Comparison of ENCODE assay signal across 12 cellular contexts in genomic region chr2:109396338-109397180, GRCh38.
A peak's percentile ranks its signal among the peaks of the same experiment; 100 is the strongest.
DNase-seq lines count a peak whose midpoint lies in the region; ATAC-seq and TF ChIP-seq lines count a peak whose summit lies in the region.
"Had no signal": no experiment of that assay in that cellular context is flagged by ENCODE, and none has a peak within 500 bp of the region (broad histone marks: within the 10 kb centered on the region; RNA-seq: fewer than 3 reads in every experiment).

No MANE protein-coding gene starts in this region.

- H3K4me1 Mint-ChIP-seq in endothelial cell (ENCODE audit: unreplicated experiment) = peaks cover 18% of the 10 kb centered on the region
- no peaks in the 10 kb centered on the region for H3K4me1 Mint-ChIP-seq in activated T-helper 1 cell treated with anti-CD3 and anti-CD28 coated beads, Interleukin-12 subunit alpha, Interleukin-12 subunit beta, Interleukin-2, Interleukin-4 antibody, amounts not matched to agents 30 ng/mL and 10 ng/mL and 1 ng/mL, durations not matched to agents 14 hours and 24 hours and 36 hours (ENCODE audit: low read depth)

- peaks cover 70% of the 10 kb centered on the region for H3K4me1 ChIP-seq in BLaER1
- H3K4me1 ChIP-seq: right lobe of liver had no signal

- no peaks in the 10 kb centered on the region for H3K27me3 ChIP-seq in BLaER1
- H3K27me3 ChIP-seq: hepatocyte, right lobe of liver had no signal

- intact Hi-C loops in activated T-helper 1 cell treated with anti-CD3 and anti-CD28 coated beads, Interleukin-12 subunit alpha, Interleukin-12 subunit beta, Interleukin-2, Interleukin-4 antibody, amounts not matched to agents 30 ng/mL and 10 ng/mL and 1 ng/mL, durations not matched to agents 14 hours and 24 hours and 36 hours (cut with micrococcal nuclease) = no loop called here

- DNase-seq in M059J (ENCODE audit: low read depth) (peak; percentile 25), endothelial cell (ENCODE audit: low spot score) (peak; percentile 35), HuH-7.5 (ENCODE audit: low spot score) (no peak)
- DNase-seq in activated T-helper 1 cell treated with anti-CD3 and anti-CD28 coated beads, Interleukin-12 subunit alpha, Interleukin-12 subunit beta, Interleukin-2, Interleukin-4 antibody, amounts not matched to agents 30 ng/mL and 10 ng/mL and 1 ng/mL, durations not matched to agents 14 hours and 24 hours and 36 hours (ENCODE audit: low spot score) = no peak
- DNase-seq: effector memory CD4-positive, alpha-beta T cell; NCI-H1048; right lobe of liver had no signal

- no peak overlapping the region for H3K27ac Mint-ChIP-seq in endothelial cell (ENCODE audit: unreplicated experiment)
- H3K27ac Mint-ChIP-seq in activated T-helper 1 cell treated with anti-CD3 and anti-CD28 coated beads, Interleukin-12 subunit alpha, Interleukin-12 subunit beta, Interleukin-2, Interleukin-4 antibody, amounts not matched to agents 30 ng/mL and 10 ng/mL and 1 ng/mL, durations not matched to agents 14 hours and 24 hours and 36 hours = no peak overlapping the region

- peaks cover 15% of the 10 kb centered on the region for H3K36me3 Mint-ChIP-seq in endothelial cell (ENCODE audit: low read depth, unreplicated experiment)
- H3K36me3 Mint-ChIP-seq in activated T-helper 1 cell treated with anti-CD3 and anti-CD28 coated beads, Interleukin-12 subunit alpha, Interleukin-12 subunit beta, Interleukin-2, Interleukin-4 antibody, amounts not matched to agents 30 ng/mL and 10 ng/mL and 1 ng/mL, durations not matched to agents 14 hours and 24 hours and 36 hours (ENCODE audit: low read depth) = no peaks in the 10 kb centered on the region

- peak overlapping the region; percentile 52; the same call in 1 of the 2 replicates for H3K9ac ChIP-seq in BLaER1

- H3K4me3 Mint-ChIP-seq in endothelial cell (ENCODE audit: unreplicated experiment) = no peak overlapping the region
- H3K4me3 Mint-ChIP-seq in activated T-helper 1 cell treated with anti-CD3 and anti-CD28 coated beads, Interleukin-12 subunit alpha, Interleukin-12 subunit beta, Interleukin-2, Interleukin-4 antibody, amounts not matched to agents 30 ng/mL and 10 ng/mL and 1 ng/mL, durations not matched to agents 14 hours and 24 hours and 36 hours = no peak overlapping the region

- ATAC-seq in GM18907 (IDR thresholded peaks at IDR 0.05; ENCODE audit: unreplicated experiment) (peak; percentile 60), HG02840 (IDR thresholded peaks at IDR 0.05; ENCODE audit: low FRiP score, unreplicated experiment) (no peak), HG03097 (IDR thresholded peaks at IDR 0.05; ENCODE audit: low FRiP score, unreplicated experiment) (no peak)

- H3K9me3 Mint-ChIP-seq in endothelial cell (ENCODE audit: unreplicated experiment) = no peaks in the 10 kb centered on the region
- H3K9me3 Mint-ChIP-seq in activated T-helper 1 cell treated with anti-CD3 and anti-CD28 coated beads, Interleukin-12 subunit alpha, Interleukin-12 subunit beta, Interleukin-2, Interleukin-4 antibody, amounts not matched to agents 30 ng/mL and 10 ng/mL and 1 ng/mL, durations not matched to agents 14 hours and 24 hours and 36 hours = no peaks in the 10 kb centered on the region

- H4K20me1 ChIP-seq in BLaER1 = peaks cover under 1% of the 10 kb centered on the region

- H3K27me3 Mint-ChIP-seq in endothelial cell (ENCODE audit: unreplicated experiment) = peaks cover 3% of the 10 kb centered on the region
- peaks cover 1% of the 10 kb centered on the region for H3K27me3 Mint-ChIP-seq in activated T-helper 1 cell treated with anti-CD3 and anti-CD28 coated beads, Interleukin-12 subunit alpha, Interleukin-12 subunit beta, Interleukin-2, Interleukin-4 antibody, amounts not matched to agents 30 ng/mL and 10 ng/mL and 1 ng/mL, durations not matched to agents 14 hours and 24 hours and 36 hours (ENCODE audit: insufficient read depth)

- H3K27ac ChIP-seq in BLaER1 = peak overlapping the region; percentile 60
- H3K27ac ChIP-seq: hepatocyte, right lobe of liver had no signal

- peak overlapping the region; percentile 82 for H3K4me2 ChIP-seq in BLaER1
- H3K4me2 ChIP-seq: hepatocyte had no signal

- no peak overlapping the region for H3K4me3 ChIP-seq in BLaER1
- H3K4me3 ChIP-seq: hepatocyte, right lobe of liver had no signal

- no peaks in the 10 kb centered on the region for H3K9me3 ChIP-seq in BLaER1
- H3K9me3 ChIP-seq: right lobe of liver had no signal

- no peak for TF ChIP-seq CTCF in endothelial cell (IDR thresholded peaks at IDR 0.05; ENCODE audit: unreplicated experiment)

- peaks cover 18% of the 10 kb centered on the region; the same call in 1 of the 2 replicates for H3K36me3 ChIP-seq in BLaER1
- H3K36me3 ChIP-seq: right lobe of liver had no signal

Comparison
In these comparisons a context has a peak if more than half of its experiments do, and no peak if none do; other contexts are left out.
1. DNase-seq: peak in M059J (single experiment) and endothelial cell (single experiment); none in HuH-7.5 (single experiment) and activated T-helper 1 cell treated with anti-CD3 and anti-CD28 coated beads, Interleukin-12 subunit alpha, Interleukin-12 subunit beta, Interleukin-2, Interleukin-4 antibody, amounts not matched to agents 30 ng/mL and 10 ng/mL and 1 ng/mL, durations not matched to agents 14 hours and 24 hours and 36 hours (single experiment).